26 cellular contexts compared by ENCODE assay signal in the genomic region with DNA sequence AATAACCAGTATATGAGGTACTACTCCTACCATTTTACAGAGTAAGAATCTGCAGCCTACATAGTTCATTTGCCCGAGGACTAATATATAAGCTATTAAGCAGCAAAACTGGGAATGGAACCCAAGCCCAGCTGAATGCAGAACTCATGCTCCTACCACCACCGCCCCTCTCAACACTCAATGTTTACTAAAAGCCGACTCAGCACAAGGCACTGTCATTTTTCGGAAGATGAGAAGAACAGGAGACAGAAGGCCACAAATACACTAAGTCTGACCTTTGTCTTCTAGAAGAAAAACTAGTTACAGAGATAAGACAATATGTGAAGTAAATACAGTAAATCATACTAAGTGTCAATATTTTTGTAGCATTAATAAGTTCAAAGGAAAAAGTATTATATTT. TPM values are rescaled to one million over a fixed set of nuclear protein-coding genes. Genes with fewer than 3 reads are reported as not detected.
DNase-seq lines count a peak whose midpoint lies in the region; ATAC-seq, FAIRE-seq and TF ChIP-seq lines count a peak whose summit lies in the region.
"Had no signal": no experiment of that assay in that cellular context is flagged by ENCODE, and none has a peak within 500 bp of the region (broad histone marks: within the 10 kb centered on the region; RNA-seq: fewer than 3 reads in every experiment).

No MANE protein-coding gene starts in this region.

- H3K9ac ChIP-seq in HepG2 (ENCODE audit: insufficient read depth, low read depth, low read length) (no peak overlapping the region), K562 (ENCODE audit: insufficient read depth in 1 of 2, low read depth in 2 of 2, low read length in 2 of 2) (no peak overlapping the region)
- H3K9ac ChIP-seq: BLaER1 treated with 17β-estradiol and CSF1 and Interleukin-3, amounts not matched to agents 10 nM and 100 nM had no signal

- H2AFZ ChIP-seq in HepG2 (ENCODE audit: low read length) = no peak overlapping the region
- H2AFZ ChIP-seq in K562 (ENCODE audit: low read depth, low read length) = no peak overlapping the region

- TF ChIP-seq RAD21 in HepG2 (CRISPR knock-in tag; IDR thresholded peaks at IDR 0.05) (no peak), K562 (CRISPR knock-in tag; conservative IDR thresholded peaks at IDR 0.05 in 1 of 2, IDR thresholded peaks at IDR 0.05 in 1 of 2) (no peak)

- H3K4me1 Mint-ChIP-seq in activated CD4-positive, alpha-beta T cell treated with anti-CD3 and anti-CD28 coated beads, Interleukin-2, amount 10 ng/mL, durations not matched to agents 24 days and 14 days = peaks cover 15% of the 10 kb centered on the region
- H3K4me1 Mint-ChIP-seq in WTC11 = peaks cover 9% of the 10 kb centered on the region

- H3K36me3 ChIP-seq in HepG2 (replicated peaks in 1 of 2; ENCODE audit: control insufficient read depth in 1 of 2, insufficient read depth in 2 of 2, low read length in 2 of 2) (peaks cover 6 to 8% of the 10 kb centered on the region in 2 experiments; a peak in 4 of 5 replicates), right lobe of liver (no peaks in the 10 kb centered on the region), K562 (ENCODE audit: control insufficient read depth, insufficient read depth, low read length) (peaks cover 56% of the 10 kb centered on the region; the same call in 2 of the 3 replicates)
- H3K36me3 ChIP-seq: BE2C had no signal

- intact Hi-C loops in activated CD4-positive, alpha-beta T cell treated with anti-CD3 and anti-CD28 coated beads, Interleukin-2, amount 10 ng/mL, durations not matched to agents 24 days and 14 days (cut with micrococcal nuclease) = no loop called here
- intact Hi-C loops in HepG2 (cut with micrococcal nuclease; ENCODE audit: unreplicated experiment) = no loop called here
- intact Hi-C loops in right lobe of liver (cut with DNase I) = no loop called here
- intact Hi-C loops in K562 (cut with micrococcal nuclease) = no loop called here
- intact Hi-C loops in lower leg skin (cut with DNase I; ENCODE audit: low total_unique reads) = no loop called here

- TF ChIP-seq CTCF in HepG2 (CRISPR knock-in tag; IDR thresholded peaks at IDR 0.05) (no peak), right lobe of liver (IDR thresholded peaks at IDR 0.05) (no peak), K562 (IDR thresholded peaks at IDR 0.05 in 2 of 3, conservative IDR thresholded peaks at IDR 0.05 in 1 of 3; ENCODE audit: insufficient read depth in 2 of 3, low read depth in 1 of 3, low read length in 3 of 3) (no peak), WTC11 (IDR thresholded peaks at IDR 0.05) (no peak), lower leg skin (IDR thresholded peaks at IDR 0.05) (no peak)

- H3K4me1 ChIP-seq in HepG2 (ENCODE audit: insufficient read depth, low read length) (no peaks in the 10 kb centered on the region), right lobe of liver (peaks cover 0 to 15% (median 0%) of the 10 kb centered on the region in 4 donors), K562 (replicated peaks in 1 of 2; ENCODE audit: control insufficient read depth in 2 of 2, insufficient read depth in 2 of 2, low read length in 2 of 2) (peaks cover 3 to 14% of the 10 kb centered on the region in 2 experiments; a peak in 4 of 5 replicates)

- no peaks in the 10 kb centered on the region for H4K20me1 ChIP-seq in HepG2 (ENCODE audit: insufficient read depth, low read length)
- peaks cover 9% of the 10 kb centered on the region; the same call in 1 of the 2 replicates for H4K20me1 ChIP-seq in K562 (replicated peaks; ENCODE audit: control insufficient read depth, insufficient read depth, low read length)

- in situ Hi-C loops in HepG2 (cut with HindIII; ENCODE audit: extremely low pct_ligation_motif_present, low pct_unique_long_range_greater_than_20kb) = no loop called here
- in situ Hi-C loops in K562 (cut with MboI) = no loop called here

- no peak for FAIRE-seq in HepG2 (lab: Jason Lieb, UNC)
- FAIRE-seq in K562 (lab: Jason Lieb, UNC) = no peak
- FAIRE-seq: A204.1, D721Med, GM12891, GM18507, H1 had no signal

- TF ChIP-seq POLR2A in HepG2 (IDR thresholded peaks at IDR 0.05; ENCODE audit: insufficient read depth in 1 of 2, low read depth in 2 of 2, low read length in 2 of 2) (no peak), right lobe of liver (IDR thresholded peaks at IDR 0.05) (no peak), K562 (conservative IDR thresholded peaks at IDR 0.05) (no peak), lower leg skin (IDR thresholded peaks at IDR 0.05) (no peak)

- H3K9me3 ChIP-seq in HepG2 (ENCODE audit: low read length) (no peaks in the 10 kb centered on the region), right lobe of liver (no peaks in the 10 kb centered on the region), K562 (replicated peaks; ENCODE audit: control insufficient read depth, insufficient read depth, low read depth, low read length) (no peaks in the 10 kb centered on the region)
- H3K9me3 ChIP-seq: BE2C; BLaER1 treated with 17β-estradiol and CSF1 and Interleukin-3, amounts not matched to agents 10 nM and 100 nM had no signal

- WGBS in HepG2 (ENCODE audit: low lambda C conversion rate) = 91% methylated on average over 4 of the region's 4 CpGs
- 95% methylated on average over 4 of the region's 4 CpGs for WGBS in right lobe of liver (ENCODE audit: insufficient coverage, low coverage, low lambda C conversion rate, missing lambda C conversion rate)
- WGBS in K562 (ENCODE audit: insufficient coverage, low coverage, missing lambda C conversion rate) = 74% methylated on average over 4 of the region's 4 CpGs
- 93 to 95% methylated on average over 4 of the region's 4 CpGs for WGBS in lower leg skin, 2 donors

- ATAC-seq in HepG2 = no peak
- ATAC-seq in right lobe of liver = no peak
- ATAC-seq in K562 = no peak
- no peak for ATAC-seq in WTC11

- H3K79me2 ChIP-seq in HepG2 (ENCODE audit: insufficient read depth, low read length) = no peaks in the 10 kb centered on the region
- H3K79me2 ChIP-seq in K562 (ENCODE audit: control insufficient read depth, insufficient read depth, low read length) = no peaks in the 10 kb centered on the region

- TF ChIP-seq EP300 in HepG2 (IDR thresholded peaks at IDR 0.05; ENCODE audit: low read depth in 2 of 2, low read length in 2 of 2) (no peak), HepG2 (CRISPR knock-in tag; IDR thresholded peaks at IDR 0.05; ENCODE audit: borderline replicate concordance) (no peak), K562 (IDR thresholded peaks at IDR 0.05; ENCODE audit: low read length) (no peak)

- BruUV-seq in HepG2 (replicated peaks; lab: Mats Ljungman, UMichigan) = no TSS peak
- no TSS peak for BruUV-seq in K562 (replicated peaks; lab: Mats Ljungman, UMichigan)

- no peak overlapping the region for H3K4me2 ChIP-seq in HepG2 (ENCODE audit: low read depth, low read length)
- H3K4me2 ChIP-seq in K562 (ENCODE audit: insufficient read depth, low read length) = no peak overlapping the region

- H3K9me1 ChIP-seq in K562 (ENCODE audit: control insufficient read depth, insufficient read depth, low read length) = peaks cover 5% of the 10 kb centered on the region

- CTCF ChIA-PET in HepG2 (lab: Yijun Ruan, JAX; ENCODE audit: low intra/inter-chr PET ratio, low total read pairs) = no interaction called here
- CTCF ChIA-PET in K562 (lab: Yijun Ruan, JAX; ENCODE audit: low intra/inter-chr PET ratio) = interaction anchor here (0.6 kb wide), 1 partner anchor 13 kb away, joined by 3 read pairs; no protein-coding TSS in a partner anchor
- CTCF ChIA-PET in WTC11 (lab: Charles Lee) = interaction anchor here (0.8 kb wide), 1 partner anchor 16 kb away, joined by 3 read pairs; no protein-coding TSS in a partner anchor

- H3K4me3 ChIP-seq in HepG2 (replicated peaks in 1 of 3; ENCODE audit: insufficient read depth in 1 of 3, low read depth in 2 of 3, low read length in 3 of 3) = no peak overlapping the region
- no peak overlapping the region for H3K4me3 ChIP-seq in right lobe of liver
- no peak overlapping the region for H3K4me3 ChIP-seq in K562
- no peak overlapping the region for H3K4me3 ChIP-seq in lower leg skin (ENCODE audit: low read depth, poor library complexity, severe bottlenecking)
- H3K4me3 ChIP-seq: BLaER1 treated with 17β-estradiol and CSF1 and Interleukin-3, amounts not matched to agents 10 nM and 100 nM had no signal

- H3K27me3 ChIP-seq in HepG2 (ENCODE audit: control insufficient read depth in 1 of 2, insufficient read depth in 2 of 2, low read length in 2 of 2) (no peaks in the 10 kb centered on the region), right lobe of liver (no peaks in the 10 kb centered on the region), K562 (ENCODE audit: control insufficient read depth in 2 of 2, insufficient read depth in 2 of 2, low read length in 2 of 2) (no peaks in the 10 kb centered on the region)
- H3K27me3 ChIP-seq: BE2C had no signal

- no peaks in the 10 kb centered on the region for H3K27me3 Mint-ChIP-seq in activated CD4-positive, alpha-beta T cell treated with anti-CD3 and anti-CD28 coated beads, Interleukin-2, amount 10 ng/mL, durations not matched to agents 24 days and 14 days
- no peaks in the 10 kb centered on the region for H3K27me3 Mint-ChIP-seq in WTC11 (ENCODE audit: low read depth)
- H3K27me3 Mint-ChIP-seq: CD4-positive, alpha-beta T cell; CD8-positive, alpha-beta memory T cell had no signal

- no peaks in the 10 kb centered on the region for H3K9me3 Mint-ChIP-seq in activated CD4-positive, alpha-beta T cell treated with anti-CD3 and anti-CD28 coated beads, Interleukin-2, amount 10 ng/mL, durations not matched to agents 24 days and 14 days
- no peaks in the 10 kb centered on the region for H3K9me3 Mint-ChIP-seq in WTC11
- H3K9me3 Mint-ChIP-seq: CD14-positive monocyte; CD4-positive, alpha-beta T cell; CD8-positive, alpha-beta memory T cell had no signal

- H3K27ac ChIP-seq in HepG2 (ENCODE audit: extremely low read length, insufficient read depth, low read length) = no peak overlapping the region
- H3K27ac ChIP-seq in right lobe of liver = no peak overlapping the region
- H3K27ac ChIP-seq in K562 (ENCODE audit: extremely low read depth, low read depth, low read length) = no peak overlapping the region
- H3K27ac ChIP-seq: 22Rv1; BLaER1 treated with 17β-estradiol and CSF1 and Interleukin-3, amounts not matched to agents 10 nM and 100 nM had no signal

- no peak overlapping the region for H3K4me3 Mint-ChIP-seq in activated CD4-positive, alpha-beta T cell treated with anti-CD3 and anti-CD28 coated beads, Interleukin-2, amount 10 ng/mL, durations not matched to agents 24 days and 14 days
- no peak overlapping the region for H3K4me3 Mint-ChIP-seq in WTC11
- H3K4me3 Mint-ChIP-seq: CD14-positive monocyte; CD4-positive, alpha-beta T cell; CD8-positive, alpha-beta memory T cell had no signal

- no peak for DNase-seq in activated CD4-positive, alpha-beta T cell treated with anti-CD3 and anti-CD28 coated beads, Interleukin-2, amount 10 ng/mL, durations not matched to agents 24 days and 14 days
- no peak for DNase-seq in activated CD4-positive, alpha-beta T cell treated with anti-CD3 and anti-CD28 coated beads for 48 hours
- DNase-seq in HepG2 (ENCODE audit: low spot score) (no peak), right lobe of liver (no peak), K562 (ENCODE audit: extremely low read depth in 1 of 4, low spot score in 3 of 4) (no peak), WTC11 (ENCODE audit: low spot score) (no peak), lower leg skin (ENCODE audit: low spot score in 2 of 2) (no peak)
- DNase-seq: ACHN; AML-193; BE2C; CD4-positive, alpha-beta T cell; CD8-positive, alpha-beta memory T cell; DMS 273 treated with DMSO at 0.1 percent for 48 hours; DMS53; DMS79 treated with DMSO at 0.1 percent for 48 hours; GF-D8; H7; HCEC 1CT had no signal

- POLR2A ChIA-PET in HepG2 (lab: Yijun Ruan, JAX) = no interaction called here
- POLR2A ChIA-PET in K562 (lab: Yijun Ruan, JAX) = interaction anchor here (1.6 kb wide), 1 partner anchor 9 kb away, joined by 3 read pairs; no protein-coding TSS in a partner anchor
- POLR2A ChIA-PET in WTC11 (lab: Charles Lee) = no interaction called here

- H3K27ac Mint-ChIP-seq in activated CD4-positive, alpha-beta T cell treated with anti-CD3 and anti-CD28 coated beads, Interleukin-2, amount 10 ng/mL, durations not matched to agents 24 days and 14 days = peak overlapping the region; percentile 2
- no peak overlapping the region for H3K27ac Mint-ChIP-seq in WTC11
- H3K27ac Mint-ChIP-seq: CD4-positive, alpha-beta T cell had no signal

- H3K36me3 Mint-ChIP-seq in activated CD4-positive, alpha-beta T cell treated with anti-CD3 and anti-CD28 coated beads, Interleukin-2, amount 10 ng/mL, durations not matched to agents 24 days and 14 days (ENCODE audit: low read depth) = peaks cover 43% of the 10 kb centered on the region
- peaks cover 8% of the 10 kb centered on the region for H3K36me3 Mint-ChIP-seq in WTC11

RNA-seq across cellular contexts. Expression of a gene that starts 40.6 kb away (rescaled TPM):
- 0.17 and 0.26 TPM in 2 replicates for total RNA-seq in activated CD4-positive, alpha-beta T cell treated with anti-CD3 and anti-CD28 coated beads, Interleukin-2, amount 10 ng/mL, durations not matched to agents 24 days and 14 days
- 0.07 and 0.33 TPM in 2 replicates for total RNA-seq in HepG2 (2016; rRNA removed; fragmentation: Illumina TruSeq; extraction: Trizol)
- 0.09 TPM in 1 of 2 replicates, not detected in the other for total RNA-seq in HepG2 (2016; cell fraction: cytosol; rRNA removed; fragmentation: Illumina TruSeq; extraction: Trizol; ENCODE audit: low read depth)
- total RNA-seq in HepG2 (2016; cell fraction: insoluble cytoplasmic fraction; rRNA removed; fragmentation: Illumina TruSeq; extraction: Trizol) = 0.03 and 0.06 TPM in 2 replicates
- 0.07 and 0.09 TPM in 2 replicates for total RNA-seq in HepG2 (2016; cell fraction: membrane; rRNA removed; fragmentation: Illumina TruSeq; extraction: Trizol)
- 0.43 and 0.72 TPM in 2 replicates for total RNA-seq in HepG2 (2016; cell fraction: nucleus; rRNA removed; fragmentation: Illumina TruSeq; extraction: Trizol)
- polyA plus RNA-seq in HepG2 (2011; rRNA removed) = 0.09 and 0.22 TPM in 2 replicates
- 0.05 TPM in 2 replicates for polyA plus RNA-seq in HepG2 (2011; cell fraction: cytosol; rRNA removed)
- polyA plus RNA-seq in HepG2 (2011; cell fraction: nucleus; rRNA removed) = 0.52 and 0.96 TPM in 2 replicates
- 0.17 and 0.23 TPM in 2 replicates for polyA plus RNA-seq in HepG2 (2012)
- 0.12 TPM in 1 of 2 replicates, not detected in the other for polyA plus RNA-seq in HepG2 (2016; cell fraction: cytosol; fragmentation: Illumina TruSeq; extraction: Trizol; ENCODE audit: low read depth)
- polyA plus RNA-seq in HepG2 (2016; cell fraction: insoluble cytoplasmic fraction; fragmentation: Illumina TruSeq; extraction: Trizol; ENCODE audit: low read depth) = 0.17 TPM in 1 of 2 replicates, not detected in the other
- polyA plus RNA-seq in HepG2 (2016; cell fraction: membrane; fragmentation: Illumina TruSeq; extraction: Trizol; ENCODE audit: low read depth) = 0.05 TPM in 1 of 2 replicates, not detected in the other
- 0.11 TPM in 1 of 2 replicates, not detected in the other for polyA plus RNA-seq in HepG2 (2016; cell fraction: nucleus; fragmentation: Illumina TruSeq; extraction: Trizol; ENCODE audit: insufficient read depth, low read depth)
- polyA minus RNA-seq in HepG2 (2011; rRNA and poly(A)+ RNA removed; ENCODE audit: low replicate concordance) = 0.05 and 2.2 TPM in 2 replicates
- polyA minus RNA-seq in HepG2 (2011; cell fraction: cytosol; rRNA and poly(A)+ RNA removed) = 0.59 TPM in 1 of 2 replicates, not detected in the other
- polyA minus RNA-seq in HepG2 (2011; cell fraction: nucleus; rRNA and poly(A)+ RNA removed) = 1.6 and 1.8 TPM in 2 replicates
- under 1 TPM in 5 of 6 experiments, not detected in 1; 0.04 to 0.29 (median 0.12) TPM for total RNA-seq in right lobe of liver
- 0.44 TPM in 1 of 2 replicates, not detected in the other for total RNA-seq in K562 (2011; cell fraction: chromatin; rRNA removed; ENCODE audit: low replicate concordance)
- 0.17 and 0.39 TPM in 2 replicates for total RNA-seq in K562 (2011; cell fraction: nucleolus; rRNA removed)
- 0.07 and 0.92 TPM in 2 replicates for total RNA-seq in K562 (2011; cell fraction: nucleoplasm; rRNA removed)
- total RNA-seq in K562 (2014; rRNA removed) = 0.04 and 0.05 TPM in 2 replicates
- total RNA-seq in K562 (2014; rRNA removed; fragmentation: Illumina TruSeq; extraction: Trizol) = 0.04 TPM in 1 of 2 replicates, not detected in the other
- total RNA-seq in K562 (2015; rRNA removed; fragmentation: Illumina TruSeq; extraction: Trizol) = not detected in 2 replicates
- total RNA-seq in K562 (2021) = 0.09 TPM in 1 of 2 replicates, not detected in the other
- polyA plus RNA-seq in K562 (2011; rRNA removed) = 0.01 and 0.03 TPM in 2 replicates
- polyA plus RNA-seq in K562 (2011; cell fraction: cytosol; rRNA removed) = 0.01 and 0.04 TPM in 2 replicates
- polyA plus RNA-seq in K562 (2011; cell fraction: nucleus; rRNA removed) = 0.33 and 0.58 TPM in 2 replicates
- 0.03 and 0.06 TPM in 2 replicates for polyA plus RNA-seq in K562 (2012)
- polyA plus RNA-seq in K562 (2014; fragmentation: Illumina TruSeq; extraction: Trizol) = 0.01 and 0.03 TPM in 2 replicates
- not detected for polyA plus RNA-seq in K562 (2014; fragmentation: Nextera tagmentation; extraction: Ambion mirVana)
- 0.04 and 0.11 TPM in 2 replicates for polyA plus RNA-seq in K562 (2014; rRNA removed)
- polyA minus RNA-seq in K562 (2011; rRNA and poly(A)+ RNA removed) = not detected in 2 replicates
- polyA minus RNA-seq in K562 (2011; cell fraction: cytosol; rRNA and poly(A)+ RNA removed) = not detected in 2 replicates
- polyA minus RNA-seq in K562 (2011; cell fraction: nucleus; rRNA and poly(A)+ RNA removed) = under 0.01 and 0.33 TPM in 2 replicates
- total RNA-seq in WTC11 (2021) = 1.1 to 1.6 TPM (median 1.4 TPM) in 3 replicates
- total RNA-seq in lower leg skin = not detected
